ENCODE assay signal across 16 cellular contexts in the genomic region with DNA sequence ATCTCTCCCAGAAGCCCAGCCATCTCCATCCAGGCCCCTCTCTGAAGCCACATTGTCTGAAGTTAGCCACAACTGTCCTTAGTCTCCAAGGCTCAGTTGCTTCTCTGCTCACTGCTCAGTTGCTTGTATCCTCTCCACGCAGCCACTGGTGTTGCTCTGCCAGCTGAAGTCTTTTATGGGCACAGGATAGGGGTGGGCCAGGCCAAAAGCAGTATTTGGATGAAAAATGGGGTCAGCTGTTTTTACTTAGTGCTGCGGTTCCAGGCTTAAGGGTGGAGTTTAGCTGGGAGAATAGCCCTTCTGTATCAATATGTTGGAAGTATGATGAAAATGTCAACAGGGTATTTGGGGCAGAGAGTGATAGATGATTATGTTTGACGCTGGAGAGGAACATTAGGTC.
DNase-seq lines count a peak whose midpoint lies in the region; ATAC-seq, FAIRE-seq and TF ChIP-seq lines count a peak whose summit lies in the region.
"Had no signal": no experiment of that assay in that cellular context is flagged by ENCODE, and none has a peak within 500 bp of the region (broad histone marks: within the 10 kb centered on the region; RNA-seq: fewer than 3 reads in every experiment).

No MANE protein-coding gene starts in this region.

- no peak overlapping the region for H2AFZ ChIP-seq in Loucy (ENCODE audit: low read length)
- no peak overlapping the region for H2AFZ ChIP-seq in MM.1S (ENCODE audit: low read length)

- H3K27ac ChIP-seq in BLaER1 (peak overlapping the region; percentile 49), MM.1S (ENCODE audit: low read length) (no peak overlapping the region)

- DNase-seq in AG09319 (ENCODE audit: extremely low read depth, low read depth) (peak; percentile 11), globus pallidus (ENCODE audit: low spot score) (peak; percentile 12), MM.1S (no peak), urothelium cell line (ENCODE audit: low spot score) (no peak)
- no peak for DNase-seq in stimulated activated CD8-positive, alpha-beta memory T cell treated with anti-CD3 and anti-CD28 coated beads, Interleukin-4, amount 100 ng/mL, for 48 hours
- no peak for DNase-seq in activated CD8-positive, alpha-beta T cell treated with anti-CD3 and anti-CD28 coated beads for 36 hours
- DNase-seq: 8988T; Caco-2; CD8-positive, alpha-beta memory T cell; DND-41; GDM1; H7 had no signal

- no peak for ATAC-seq in activated CD8-positive, alpha-beta T cell treated with anti-CD3 and anti-CD28 coated beads for 36 hours

- H3K9ac ChIP-seq in BLaER1 (no peak overlapping the region), Loucy (ENCODE audit: low read depth, low read length, poor library complexity, severe bottlenecking) (peak overlapping the region; percentile 83), MM.1S (ENCODE audit: low read length) (no peak overlapping the region)

- no peak overlapping the region for H3K4me3 Mint-ChIP-seq in activated CD8-positive, alpha-beta T cell treated with anti-CD3 and anti-CD28 coated beads for 36 hours
- H3K4me3 Mint-ChIP-seq: CD8-positive, alpha-beta memory T cell; IgD-negative memory B cell had no signal

- no peaks in the 10 kb centered on the region for H3K79me2 ChIP-seq in Loucy (ENCODE audit: insufficient read depth, low read length)
- no peaks in the 10 kb centered on the region for H3K79me2 ChIP-seq in MM.1S (ENCODE audit: low read length)

- intact Hi-C loops in activated CD8-positive, alpha-beta T cell treated with anti-CD3 and anti-CD28 coated beads for 36 hours (cut with micrococcal nuclease), result no loop called here

- H3F3A ChIP-seq in Loucy (ENCODE audit: low read depth) (peaks cover 8% of the 10 kb centered on the region; the same call in 1 of the 2 replicates), MM.1S (ENCODE audit: insufficient read depth, low read length) (no peaks in the 10 kb centered on the region)

- H3K9me3 ChIP-seq in BLaER1, result no peaks in the 10 kb centered on the region
- no peaks in the 10 kb centered on the region for H3K9me3 ChIP-seq in Loucy (ENCODE audit: insufficient read depth, low read depth, low read length)
- no peaks in the 10 kb centered on the region for H3K9me3 ChIP-seq in MM.1S (replicated peaks; ENCODE audit: insufficient read depth, low read length)
- H3K9me3 ChIP-seq: Caco-2 had no signal

- H3K9me3 Mint-ChIP-seq in activated CD8-positive, alpha-beta T cell treated with anti-CD3 and anti-CD28 coated beads for 36 hours, result no peaks in the 10 kb centered on the region
- H3K9me3 Mint-ChIP-seq: CD8-positive, alpha-beta memory T cell; IgD-negative memory B cell had no signal

- peaks cover 5% of the 10 kb centered on the region for H3K27me3 Mint-ChIP-seq in activated CD8-positive, alpha-beta T cell treated with anti-CD3 and anti-CD28 coated beads for 36 hours
- H3K27me3 Mint-ChIP-seq: IgD-negative memory B cell had no signal

- H3K9me2 ChIP-seq in Loucy (replicated peaks; ENCODE audit: low read depth, low read length) (no peaks in the 10 kb centered on the region), MM.1S (replicated peaks; ENCODE audit: insufficient read depth, low read length) (no peaks in the 10 kb centered on the region)

- POLR2A ChIA-PET in activated CD8-positive, alpha-beta T cell treated with anti-CD3 and anti-CD28 coated beads for 36 hours (lab: Charles Lee), result no interaction called here

- H3K36me3 ChIP-seq in BLaER1 (no peaks in the 10 kb centered on the region), Loucy (ENCODE audit: insufficient read depth, low read length) (no peaks in the 10 kb centered on the region), MM.1S (replicated peaks; ENCODE audit: insufficient read depth, low read length) (no peaks in the 10 kb centered on the region)

- H3K4me2 ChIP-seq in BLaER1, result peak overlapping the region; percentile 7; the same call in 1 of the 2 replicates
- peak overlapping the region; percentile 72 for H3K4me2 ChIP-seq in Loucy (ENCODE audit: low read depth, low read length, poor library complexity, severe bottlenecking)
- H3K4me2 ChIP-seq in MM.1S (ENCODE audit: low read depth, low read length), result no peak overlapping the region

- FAIRE-seq in urothelium cell line (lab: Jason Lieb, UNC), result no peak
- FAIRE-seq: GM19239 had no signal

- H3K4me3 ChIP-seq in BLaER1 (no peak overlapping the region), Loucy (ENCODE audit: low read length, poor library complexity, severe bottlenecking) (no peak overlapping the region), MM.1S (ENCODE audit: low read length) (no peak overlapping the region)

- TF ChIP-seq CTCF in AG09319 (IDR thresholded peaks at IDR 0.05; ENCODE audit: low read depth, low read length), result no peak
- no peak for TF ChIP-seq CTCF in Loucy (conservative IDR thresholded peaks at IDR 0.05; ENCODE audit: low read length)
- TF ChIP-seq CTCF in MM.1S (IDR thresholded peaks at IDR 0.05; ENCODE audit: low read length), result no peak
- TF ChIP-seq CTCF in activated CD8-positive, alpha-beta T cell treated with anti-CD3 and anti-CD28 coated beads for 36 hours (IDR thresholded peaks at IDR 0.05), result no peak

- H3K27me3 ChIP-seq in BLaER1 (no peaks in the 10 kb centered on the region), Loucy (ENCODE audit: insufficient read depth, low read length, poor library complexity, severe bottlenecking) (no peaks in the 10 kb centered on the region), MM.1S (replicated peaks; ENCODE audit: insufficient read depth, low read length) (no peaks in the 10 kb centered on the region)

- H4K20me1 ChIP-seq in BLaER1 (no peaks in the 10 kb centered on the region), Loucy (ENCODE audit: insufficient read depth, low read length, poor library complexity, severe bottlenecking) (no peaks in the 10 kb centered on the region), MM.1S (ENCODE audit: insufficient read depth, low read length) (no peaks in the 10 kb centered on the region)

- no peaks in the 10 kb centered on the region for H3K36me3 Mint-ChIP-seq in activated CD8-positive, alpha-beta T cell treated with anti-CD3 and anti-CD28 coated beads for 36 hours (ENCODE audit: low read depth)
- H3K36me3 Mint-ChIP-seq: CD8-positive, alpha-beta memory T cell had no signal

- H3K4me1 ChIP-seq in BLaER1, result peaks cover 45% of the 10 kb centered on the region
- H3K4me1 ChIP-seq in Loucy (ENCODE audit: insufficient read depth, low read length, poor library complexity, severe bottlenecking), result peaks cover 83% of the 10 kb centered on the region
- no peaks in the 10 kb centered on the region for H3K4me1 ChIP-seq in MM.1S (ENCODE audit: low read length)
- H3K4me1 ChIP-seq: Caco-2 had no signal

- CTCF ChIA-PET in activated CD8-positive, alpha-beta T cell treated with anti-CD3 and anti-CD28 coated beads for 36 hours (lab: Charles Lee), result no interaction called here

- no peak overlapping the region for H3K27ac Mint-ChIP-seq in activated CD8-positive, alpha-beta T cell treated with anti-CD3 and anti-CD28 coated beads for 36 hours
- H3K27ac Mint-ChIP-seq: CD8-positive, alpha-beta memory T cell had no signal

- no peaks in the 10 kb centered on the region for H3K4me1 Mint-ChIP-seq in activated CD8-positive, alpha-beta T cell treated with anti-CD3 and anti-CD28 coated beads for 36 hours (ENCODE audit: low read depth)
- H3K4me1 Mint-ChIP-seq: CD8-positive, alpha-beta memory T cell had no signal

Comparison
In these comparisons a context has a peak if more than half of its experiments do, and no peak if none do; other contexts are left out.
1. DNase-seq: peak in AG09319 (single experiment) and globus pallidus (single experiment); none in MM.1S (single experiment), stimulated activated CD8-positive, alpha-beta memory T cell treated with anti-CD3 and anti-CD28 coated beads, Interleukin-4, amount 100 ng/mL, for 48 hours (single experiment), urothelium cell line (single experiment) and activated CD8-positive, alpha-beta T cell treated with anti-CD3 and anti-CD28 coated beads for 36 hours (single experiment).